1 cellular context compared by ENCODE assay signal in genomic region chr15:59252137-59252536, GRCh38.
A peak's percentile ranks its signal among the peaks of the same experiment; 100 is the strongest.
TF ChIP-seq lines count a peak whose summit lies in the region.

No MANE protein-coding gene starts in this region.

TF ChIP-seq in GM12878, 131 proteins besides CTCF, POLR2A, EP300 and RAD21 (continues in another document):
- TF ChIP-seq SIN3A (IDR thresholded peaks at IDR 0.05; ENCODE audit: low read depth, low read length) (no peak), BHLHE40 (IDR thresholded peaks at IDR 0.05; ENCODE audit: borderline replicate concordance in 1 of 2, low read depth in 2 of 2, low read length in 1 of 2) (0 out of 4 replicates have a peak, but pooled peaks of 1 of the 2 experiments have one; percentile 5), NKRF (conservative IDR thresholded peaks at IDR 0.05) (no peak), GATAD2B (conservative IDR thresholded peaks at IDR 0.05; ENCODE audit: low read depth) (no peak), HDAC6 (IDR thresholded peaks at IDR 0.05; ENCODE audit: unreplicated experiment) (no peak), NFYA (IDR thresholded peaks at IDR 0.05; ENCODE audit: borderline replicate concordance, low read depth, low read length) (no peak), NR2F1 (conservative IDR thresholded peaks at IDR 0.05) (0 out of 2 replicates have a peak, but pooled peaks have one; percentile 13), RUNX3 (IDR thresholded peaks at IDR 0.05; ENCODE audit: low read length) (peak; percentile 20; the same call in 1 of the 2 replicates), KDM1A (IDR thresholded peaks at IDR 0.05; ENCODE audit: borderline replicate concordance) (no peak), STAT3 (IDR thresholded peaks at IDR 0.05; ENCODE audit: low read depth, low read length) (no peak), CREM (IDR thresholded peaks at IDR 0.05; ENCODE audit: low read depth) (no peak), SRF (IDR thresholded peaks at IDR 0.05; ENCODE audit: low read depth in 2 of 2, low read length in 2 of 2) (no peak), NR2C1 (IDR thresholded peaks at IDR 0.05) (no peak), ZBTB40 (IDR thresholded peaks at IDR 0.05; ENCODE audit: borderline replicate concordance) (no peak), IKZF2 (IDR thresholded peaks at IDR 0.05) (no peak), FOS (IDR thresholded peaks at IDR 0.05; ENCODE audit: borderline replicate concordance, extremely low read depth, insufficient read length) (no peak), CHD2 (IDR thresholded peaks at IDR 0.05; ENCODE audit: borderline replicate concordance, low read depth, low read length) (no peak), HDAC2 (IDR thresholded peaks at IDR 0.05) (no peak), BRCA1 (IDR thresholded peaks at IDR 0.05; ENCODE audit: low read depth, low read length) (no peak), EED (IDR thresholded peaks at IDR 0.05; ENCODE audit: low read depth) (peak; percentile 65), PAX8 (IDR thresholded peaks at IDR 0.05) (no peak), EZH2 (IDR thresholded peaks at IDR 0.05; ENCODE audit: borderline replicate concordance, control insufficient read depth, low read depth, low read length) (no peak), ETV6 (conservative IDR thresholded peaks at IDR 0.05 in 1 of 2, IDR thresholded peaks at IDR 0.05 in 1 of 2; ENCODE audit: borderline replicate concordance in 1 of 2, low read depth in 1 of 2) (no peak; a peak in 1 of 4 replicates), EGR1 (IDR thresholded peaks at IDR 0.05; ENCODE audit: borderline replicate concordance in 1 of 2, low read depth in 2 of 2, low read length in 2 of 2) (no peak), FOXK2 (IDR thresholded peaks at IDR 0.05) (no peak), REST (IDR thresholded peaks at IDR 0.05; ENCODE audit: low read depth, low read length) (no peak), LARP7 (IDR thresholded peaks at IDR 0.05) (no peak), TARDBP (IDR thresholded peaks at IDR 0.05; ENCODE audit: borderline replicate concordance) (no peak), RELA (IDR thresholded peaks at IDR 0.05; ENCODE audit: borderline replicate concordance, partially characterized antibody) (no peak), HCFC1 (IDR thresholded peaks at IDR 0.05; ENCODE audit: low read length) (no peak), ZSCAN29 (IDR thresholded peaks at IDR 0.05) (no peak), NFXL1 (IDR thresholded peaks at IDR 0.05; ENCODE audit: borderline replicate concordance) (no peak)
- TF ChIP-seq, protein P1, sequence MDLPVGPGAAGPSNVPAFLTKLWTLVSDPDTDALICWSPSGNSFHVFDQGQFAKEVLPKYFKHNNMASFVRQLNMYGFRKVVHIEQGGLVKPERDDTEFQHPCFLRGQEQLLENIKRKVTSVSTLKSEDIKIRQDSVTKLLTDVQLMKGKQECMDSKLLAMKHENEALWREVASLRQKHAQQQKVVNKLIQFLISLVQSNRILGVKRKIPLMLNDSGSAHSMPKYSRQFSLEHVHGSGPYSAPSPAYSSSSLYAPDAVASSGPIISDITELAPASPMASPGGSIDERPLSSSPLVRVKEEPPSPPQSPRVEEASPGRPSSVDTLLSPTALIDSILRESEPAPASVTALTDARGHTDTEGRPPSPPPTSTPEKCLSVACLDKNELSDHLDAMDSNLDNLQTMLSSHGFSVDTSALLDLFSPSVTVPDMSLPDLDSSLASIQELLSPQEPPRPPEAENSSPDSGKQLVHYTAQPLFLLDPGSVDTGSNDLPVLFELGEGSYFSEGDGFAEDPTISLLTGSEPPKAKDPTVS (IDR thresholded peaks at IDR 0.05; ENCODE audit: low read depth, low read length) = no peak
- TF ChIP-seq, protein P2, sequence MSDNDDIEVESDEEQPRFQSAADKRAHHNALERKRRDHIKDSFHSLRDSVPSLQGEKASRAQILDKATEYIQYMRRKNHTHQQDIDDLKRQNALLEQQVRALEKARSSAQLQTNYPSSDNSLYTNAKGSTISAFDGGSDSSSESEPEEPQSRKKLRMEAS (IDR thresholded peaks at IDR 0.05; ENCODE audit: low read depth, low read length) = no peak
- TF ChIP-seq, protein P3, sequence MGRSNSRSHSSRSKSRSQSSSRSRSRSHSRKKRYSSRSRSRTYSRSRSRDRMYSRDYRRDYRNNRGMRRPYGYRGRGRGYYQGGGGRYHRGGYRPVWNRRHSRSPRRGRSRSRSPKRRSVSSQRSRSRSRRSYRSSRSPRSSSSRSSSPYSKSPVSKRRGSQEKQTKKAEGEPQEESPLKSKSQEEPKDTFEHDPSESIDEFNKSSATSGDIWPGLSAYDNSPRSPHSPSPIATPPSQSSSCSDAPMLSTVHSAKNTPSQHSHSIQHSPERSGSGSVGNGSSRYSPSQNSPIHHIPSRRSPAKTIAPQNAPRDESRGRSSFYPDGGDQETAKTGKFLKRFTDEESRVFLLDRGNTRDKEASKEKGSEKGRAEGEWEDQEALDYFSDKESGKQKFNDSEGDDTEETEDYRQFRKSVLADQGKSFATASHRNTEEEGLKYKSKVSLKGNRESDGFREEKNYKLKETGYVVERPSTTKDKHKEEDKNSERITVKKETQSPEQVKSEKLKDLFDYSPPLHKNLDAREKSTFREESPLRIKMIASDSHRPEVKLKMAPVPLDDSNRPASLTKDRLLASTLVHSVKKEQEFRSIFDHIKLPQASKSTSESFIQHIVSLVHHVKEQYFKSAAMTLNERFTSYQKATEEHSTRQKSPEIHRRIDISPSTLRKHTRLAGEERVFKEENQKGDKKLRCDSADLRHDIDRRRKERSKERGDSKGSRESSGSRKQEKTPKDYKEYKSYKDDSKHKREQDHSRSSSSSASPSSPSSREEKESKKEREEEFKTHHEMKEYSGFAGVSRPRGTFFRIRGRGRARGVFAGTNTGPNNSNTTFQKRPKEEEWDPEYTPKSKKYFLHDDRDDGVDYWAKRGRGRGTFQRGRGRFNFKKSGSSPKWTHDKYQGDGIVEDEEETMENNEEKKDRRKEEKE (IDR thresholded peaks at IDR 0.05) = no peak
- TF ChIP-seq, protein P4, sequence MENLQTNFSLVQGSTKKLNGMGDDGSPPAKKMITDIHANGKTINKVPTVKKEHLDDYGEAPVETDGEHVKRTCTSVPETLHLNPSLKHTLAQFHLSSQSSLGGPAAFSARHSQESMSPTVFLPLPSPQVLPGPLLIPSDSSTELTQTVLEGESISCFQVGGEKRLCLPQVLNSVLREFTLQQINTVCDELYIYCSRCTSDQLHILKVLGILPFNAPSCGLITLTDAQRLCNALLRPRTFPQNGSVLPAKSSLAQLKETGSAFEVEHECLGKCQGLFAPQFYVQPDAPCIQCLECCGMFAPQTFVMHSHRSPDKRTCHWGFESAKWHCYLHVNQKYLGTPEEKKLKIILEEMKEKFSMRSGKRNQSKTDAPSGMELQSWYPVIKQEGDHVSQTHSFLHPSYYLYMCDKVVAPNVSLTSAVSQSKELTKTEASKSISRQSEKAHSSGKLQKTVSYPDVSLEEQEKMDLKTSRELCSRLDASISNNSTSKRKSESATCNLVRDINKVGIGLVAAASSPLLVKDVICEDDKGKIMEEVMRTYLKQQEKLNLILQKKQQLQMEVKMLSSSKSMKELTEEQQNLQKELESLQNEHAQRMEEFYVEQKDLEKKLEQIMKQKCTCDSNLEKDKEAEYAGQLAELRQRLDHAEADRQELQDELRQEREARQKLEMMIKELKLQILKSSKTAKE (IDR thresholded peaks at IDR 0.05; ENCODE audit: low read depth, poor library complexity, severe bottlenecking) = peak; percentile 27
- TF ChIP-seq, protein P5, sequence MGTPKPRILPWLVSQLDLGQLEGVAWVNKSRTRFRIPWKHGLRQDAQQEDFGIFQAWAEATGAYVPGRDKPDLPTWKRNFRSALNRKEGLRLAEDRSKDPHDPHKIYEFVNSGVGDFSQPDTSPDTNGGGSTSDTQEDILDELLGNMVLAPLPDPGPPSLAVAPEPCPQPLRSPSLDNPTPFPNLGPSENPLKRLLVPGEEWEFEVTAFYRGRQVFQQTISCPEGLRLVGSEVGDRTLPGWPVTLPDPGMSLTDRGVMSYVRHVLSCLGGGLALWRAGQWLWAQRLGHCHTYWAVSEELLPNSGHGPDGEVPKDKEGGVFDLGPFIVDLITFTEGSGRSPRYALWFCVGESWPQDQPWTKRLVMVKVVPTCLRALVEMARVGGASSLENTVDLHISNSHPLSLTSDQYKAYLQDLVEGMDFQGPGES (IDR thresholded peaks at IDR 0.05) = no peak
- TF ChIP-seq, protein P6, sequence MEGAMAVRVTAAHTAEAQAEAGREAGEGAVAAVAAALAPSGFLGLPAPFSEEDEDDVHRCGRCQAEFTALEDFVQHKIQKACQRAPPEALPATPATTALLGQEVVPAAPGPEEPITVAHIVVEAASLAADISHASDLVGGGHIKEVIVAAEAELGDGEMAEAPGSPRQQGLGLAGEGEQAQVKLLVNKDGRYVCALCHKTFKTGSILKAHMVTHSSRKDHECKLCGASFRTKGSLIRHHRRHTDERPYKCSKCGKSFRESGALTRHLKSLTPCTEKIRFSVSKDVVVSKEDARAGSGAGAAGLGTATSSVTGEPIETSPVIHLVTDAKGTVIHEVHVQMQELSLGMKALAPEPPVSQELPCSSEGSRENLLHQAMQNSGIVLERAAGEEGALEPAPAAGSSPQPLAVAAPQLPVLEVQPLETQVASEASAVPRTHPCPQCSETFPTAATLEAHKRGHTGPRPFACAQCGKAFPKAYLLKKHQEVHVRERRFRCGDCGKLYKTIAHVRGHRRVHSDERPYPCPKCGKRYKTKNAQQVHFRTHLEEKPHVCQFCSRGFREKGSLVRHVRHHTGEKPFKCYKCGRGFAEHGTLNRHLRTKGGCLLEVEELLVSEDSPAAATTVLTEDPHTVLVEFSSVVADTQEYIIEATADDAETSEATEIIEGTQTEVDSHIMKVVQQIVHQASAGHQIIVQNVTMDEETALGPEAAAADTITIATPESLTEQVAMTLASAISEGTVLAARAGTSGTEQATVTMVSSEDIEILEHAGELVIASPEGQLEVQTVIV (IDR thresholded peaks at IDR 0.05; ENCODE audit: borderline replicate concordance, partially characterized antibody) = no peak
- TF ChIP-seq, protein P7, sequence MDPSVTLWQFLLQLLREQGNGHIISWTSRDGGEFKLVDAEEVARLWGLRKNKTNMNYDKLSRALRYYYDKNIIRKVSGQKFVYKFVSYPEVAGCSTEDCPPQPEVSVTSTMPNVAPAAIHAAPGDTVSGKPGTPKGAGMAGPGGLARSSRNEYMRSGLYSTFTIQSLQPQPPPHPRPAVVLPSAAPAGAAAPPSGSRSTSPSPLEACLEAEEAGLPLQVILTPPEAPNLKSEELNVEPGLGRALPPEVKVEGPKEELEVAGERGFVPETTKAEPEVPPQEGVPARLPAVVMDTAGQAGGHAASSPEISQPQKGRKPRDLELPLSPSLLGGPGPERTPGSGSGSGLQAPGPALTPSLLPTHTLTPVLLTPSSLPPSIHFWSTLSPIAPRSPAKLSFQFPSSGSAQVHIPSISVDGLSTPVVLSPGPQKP (IDR thresholded peaks at IDR 0.05; ENCODE audit: low read depth, low read length) = no peak
